Comparison of ENCODE assay signal across 15 cellular contexts in the genomic region with DNA sequence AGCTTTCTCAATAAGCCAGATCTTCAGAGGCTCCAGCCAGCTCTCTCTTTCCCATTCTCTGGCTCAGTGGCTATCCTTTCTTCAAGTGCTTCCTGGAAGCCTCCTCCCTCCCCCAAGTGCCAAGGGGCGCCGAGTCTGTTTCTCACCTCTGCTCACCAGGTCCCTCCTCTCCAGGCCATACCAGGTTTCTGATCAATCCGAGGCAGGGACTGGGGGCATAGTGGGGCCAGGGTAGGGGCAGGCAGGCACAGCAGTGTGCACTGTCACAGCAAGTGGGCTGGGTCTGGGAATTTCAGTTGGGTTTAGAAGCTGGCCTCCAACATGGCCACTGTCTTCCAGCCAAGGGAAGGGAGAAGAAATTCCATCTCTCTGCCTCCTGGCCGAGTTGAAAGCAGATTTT. TPM values are rescaled to one million over a fixed set of nuclear protein-coding genes. Genes with fewer than 3 reads are reported as not detected.
DNase-seq lines count a peak whose midpoint lies in the region; ATAC-seq, FAIRE-seq and TF ChIP-seq lines count a peak whose summit lies in the region.
"Had no signal": no experiment of that assay in that cellular context is flagged by ENCODE, and none has a peak within 500 bp of the region (broad histone marks: within the 10 kb centered on the region; RNA-seq: fewer than 3 reads in every experiment).

No MANE protein-coding gene starts in this region.

- CTCF ChIA-PET in A549 (lab: Yijun Ruan, JAX) = interaction anchor here (1.2 to 9.6 kb wide), 8 partner anchors 7 to 210 kb away, joined by 3 to 83 read pairs (median 7); no protein-coding TSS in a partner anchor

- POLR2A ChIA-PET in A549 (lab: Yijun Ruan, JAX) = interaction anchor here (3.1 kb wide), 1 partner anchor 8 kb away, joined by 22 read pairs; no protein-coding TSS in a partner anchor

- FAIRE-seq in A549 (lab: Jason Lieb, UNC) = no peak
- FAIRE-seq: HepG2 had no signal

- DNase-seq in A549 (ENCODE audit: low read depth in 1 of 2, low spot score in 1 of 2) = no peak
- DNase-seq in endothelial cell (ENCODE audit: low spot score) = no peak
- DNase-seq in spleen = peak; percentile 59
- DNase-seq in GOT3 (lab: John Stamatoyannopoulos, UW) = no peak
- DNase-seq in NCI-H82 (lab: John Stamatoyannopoulos, UW) = no peak
- DNase-seq: Calu3; CD8-positive, alpha-beta T cell; DMS79 treated with DMSO at 0.1 percent for 48 hours; GF-D8 had no signal

- H3K4me1 Mint-ChIP-seq in endothelial cell (ENCODE audit: unreplicated experiment) = peaks cover 77% of the 10 kb centered on the region
- H3K4me1 Mint-ChIP-seq: IgD-negative memory B cell had no signal

- TF ChIP-seq CTCF in 22Rv1 (IDR thresholded peaks at IDR 0.05) (no peak), A549 (IDR thresholded peaks at IDR 0.05) (no peak), endothelial cell (IDR thresholded peaks at IDR 0.05; ENCODE audit: unreplicated experiment) (no peak), spleen (IDR thresholded peaks at IDR 0.05 in 8 of 11, conservative IDR thresholded peaks at IDR 0.05 in 3 of 11) (no peak)

- peak overlapping the region; percentile 65 for H3K4me3 Mint-ChIP-seq in endothelial cell (ENCODE audit: unreplicated experiment)
- H3K4me3 Mint-ChIP-seq: CD8-positive, alpha-beta T cell; IgD-negative memory B cell had no signal

- TF ChIP-seq EP300 in A549 (IDR thresholded peaks at IDR 0.05) = no peak

- H3K27ac ChIP-seq in 22Rv1 (peak overlapping the region; percentile 89; the same call in 1 of the 2 replicates), A549 (peak overlapping the region; percentile 81 to 90), spleen (no peak overlapping the region)

- no peaks in the 10 kb centered on the region for H3K36me3 ChIP-seq in spleen
- H3K36me3 ChIP-seq: HAP-1 had no signal

- TF ChIP-seq POLR2A in A549 (IDR thresholded peaks at IDR 0.05; ENCODE audit: low read length) = no peak
- no peak for TF ChIP-seq POLR2A in spleen (IDR thresholded peaks at IDR 0.05)

- no peak overlapping the region for H3K4me2 ChIP-seq in A549
- H3K4me2 ChIP-seq: BLaER1 had no signal

- no peak overlapping the region for H3K27ac Mint-ChIP-seq in endothelial cell (ENCODE audit: unreplicated experiment)
- H3K27ac Mint-ChIP-seq: CD8-positive, alpha-beta T cell; IgD-negative memory B cell had no signal

- H3K9me3 Mint-ChIP-seq in endothelial cell (ENCODE audit: unreplicated experiment) = no peaks in the 10 kb centered on the region
- H3K9me3 Mint-ChIP-seq: CD8-positive, alpha-beta T cell; IgD-negative memory B cell had no signal

- H3K36me3 Mint-ChIP-seq in endothelial cell (ENCODE audit: low read depth, unreplicated experiment) = peaks cover 17% of the 10 kb centered on the region
- H3K36me3 Mint-ChIP-seq: CD8-positive, alpha-beta T cell; IgD-negative memory B cell had no signal

- no peaks in the 10 kb centered on the region for H3K9me3 ChIP-seq in A549
- no peaks in the 10 kb centered on the region for H3K9me3 ChIP-seq in spleen
- H3K9me3 ChIP-seq: BLaER1, HAP-1 had no signal

- intact Hi-C loops in spleen (cut with DNase I; ENCODE audit: low total_unique reads) = no loop called here

- H3K4me1 ChIP-seq in A549 (peaks cover 83% of the 10 kb centered on the region), spleen (peaks cover 0 to 28% (median 3%) of the 10 kb centered on the region in 6 donors)
- H3K4me1 ChIP-seq: HAP-1 had no signal

- H3K4me3 ChIP-seq in A549 (no peak overlapping the region), spleen (no peak overlapping the region)
- H3K4me3 ChIP-seq: BLaER1, HAP-1 had no signal

- no peak for ATAC-seq in A549
- no peak for ATAC-seq in GM21360 (IDR thresholded peaks at IDR 0.05; ENCODE audit: unreplicated experiment)
- ATAC-seq: CD8-positive, alpha-beta T cell had no signal

- H3K27me3 Mint-ChIP-seq in endothelial cell (ENCODE audit: unreplicated experiment) = peaks cover 15% of the 10 kb centered on the region

- TF ChIP-seq RAD21 in A549 (conservative IDR thresholded peaks at IDR 0.05 in 1 of 2, IDR thresholded peaks at IDR 0.05 in 1 of 2) = no peak

- WGBS in A549 (ENCODE audit: missing lambda C conversion rate) = 93% methylated on average over 4 of the region's 4 CpGs
- WGBS in spleen, 5 donors = 75 to 93% (median 84%) methylated on average over 4 of the region's 4 CpGs

- H3K27me3 ChIP-seq in spleen (replicated peaks in 1 of 7) = no peaks in the 10 kb centered on the region
- H3K27me3 ChIP-seq: BLaER1 had no signal

TF ChIP-seq in A549, 52 proteins besides CTCF, POLR2A, EP300 and RAD21:
- TF ChIP-seq MAFK (IDR thresholded peaks at IDR 0.05; ENCODE audit: partially characterized antibody) (no peak), JUN (IDR thresholded peaks at IDR 0.05) (no peak)
- TF ChIP-seq, protein P1, sequence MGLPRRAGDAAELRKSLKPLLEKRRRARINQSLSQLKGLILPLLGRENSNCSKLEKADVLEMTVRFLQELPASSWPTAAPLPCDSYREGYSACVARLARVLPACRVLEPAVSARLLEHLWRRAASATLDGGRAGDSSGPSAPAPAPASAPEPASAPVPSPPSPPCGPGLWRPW (IDR thresholded peaks at IDR 0.05) = no peak

RNA-seq across cellular contexts. Expression of a gene that starts 56.5 kb away (rescaled TPM):
- 3.7 and 6.4 TPM in 2 replicates for polyA plus RNA-seq in A549 (2011; rRNA removed)
- 2.0 and 3.1 TPM in 2 replicates for polyA plus RNA-seq in A549 (2012; cell fraction: cytosol; rRNA removed)
- polyA plus RNA-seq in A549 (2012; cell fraction: nucleus; rRNA removed) = 5.0 and 5.5 TPM in 2 replicates
- polyA plus RNA-seq in A549 (2017; fragmentation: RNase III; extraction: RNeasy Plus Mini Kit Qiagen cat#74134 plus additional on column Dnase treatment) = 6.1 to 8.4 TPM (median 6.6 TPM) in 3 replicates
- polyA minus RNA-seq in A549 (2011; rRNA and poly(A)+ RNA removed) = 11.7 and 12.6 TPM in 2 replicates
- 101 TPM for total RNA-seq in endothelial cell (ENCODE audit: unreplicated experiment)
- 10 to 100 TPM; 15.7 to 37.2 (median 27.4) TPM for total RNA-seq in spleen
- 1 to 10 TPM; 1.1 to 3.5 (median 1.2) TPM for polyA plus RNA-seq in spleen
- total RNA-seq: HepG2 had no signal
- polyA plus RNA-seq: HepG2 had no signal

Comparison
In these comparisons a context has a peak if more than half of its experiments do, and no peak if none do; other contexts are left out.
1. H3K27ac ChIP-seq: peak in 22Rv1 (single experiment) and A549 (2 of 2); none in spleen (0 of 8).